ENCODE assay signal across 22 cellular contexts in genomic region chr17:14198575-14198974, GRCh38. TPM values are rescaled to one million over a fixed set of nuclear protein-coding genes. Genes with fewer than 3 reads are reported as not detected.
DNase-seq lines count a peak whose midpoint lies in the region; ATAC-seq and TF ChIP-seq lines count a peak whose summit lies in the region.
"Had no signal": no experiment of that assay in that cellular context is flagged by ENCODE, and none has a peak within 500 bp of the region (broad histone marks: within the 10 kb centered on the region; RNA-seq: fewer than 3 reads in every experiment).

No MANE protein-coding gene starts in this region.

- no peaks in the 10 kb centered on the region for H3K27me3 ChIP-seq in CD4-positive, alpha-beta memory T cell (ENCODE audit: insufficient read depth, low read length)
- H3K27me3 ChIP-seq in naive thymus-derived CD4-positive, alpha-beta T cell (ENCODE audit: control insufficient read depth in 2 of 2, insufficient read depth in 2 of 2, low read length in 2 of 2) = no peaks in the 10 kb centered on the region
- H3K27me3 ChIP-seq in colonic mucosa = no peaks in the 10 kb centered on the region
- H3K27me3 ChIP-seq: BLaER1, heart left ventricle, suprapubic skin had no signal

- H3K36me3 ChIP-seq in CD4-positive, alpha-beta memory T cell (ENCODE audit: insufficient read depth, low read length) = no peaks in the 10 kb centered on the region
- no peaks in the 10 kb centered on the region for H3K36me3 ChIP-seq in naive thymus-derived CD4-positive, alpha-beta T cell (ENCODE audit: control insufficient read depth in 2 of 3, insufficient read depth in 3 of 3, low read length in 3 of 3)
- no peaks in the 10 kb centered on the region for H3K36me3 ChIP-seq in colonic mucosa

- intact Hi-C loops in activated CD4-positive, alpha-beta T cell treated with anti-CD3 and anti-CD28 coated beads for 36 hours (cut with DNase I, micrococcal nuclease) = loop anchor here in 1 of 2 experiments (5.0 kb wide), 2 partner anchors 81 to 131 kb away; partner anchors contain the start of gene COX10
- intact Hi-C loops in CD4-positive, alpha-beta memory T cell (cut with micrococcal nuclease) = no loop called here
- intact Hi-C loops in naive thymus-derived CD4-positive, alpha-beta T cell (cut with micrococcal nuclease) = no loop called here
- intact Hi-C loops in colonic mucosa (cut with DNase I) = no loop called here

- peak overlapping the region; percentile 48 for H3K27ac Mint-ChIP-seq in activated CD4-positive, alpha-beta T cell treated with anti-CD3 and anti-CD28 coated beads for 36 hours
- H3K27ac Mint-ChIP-seq in CD4-positive, alpha-beta memory T cell = peak overlapping the region; percentile 87 to 96 (median 92)
- peak overlapping the region; percentile 58 for H3K27ac Mint-ChIP-seq in activated T-helper 17 cell treated with anti-CD3 and anti-CD28 coated beads, Interleukin-2, amount 50 U/mL, for 72 hours
- H3K27ac Mint-ChIP-seq in naive thymus-derived CD4-positive, alpha-beta T cell = peak overlapping the region; percentile 86 to 99 (median 96)

- H3K36me3 Mint-ChIP-seq in activated CD4-positive, alpha-beta T cell treated with anti-CD3 and anti-CD28 coated beads for 36 hours (ENCODE audit: low read depth) = peaks cover 37% of the 10 kb centered on the region
- H3K36me3 Mint-ChIP-seq in CD4-positive, alpha-beta memory T cell = no peaks in the 10 kb centered on the region
- H3K36me3 Mint-ChIP-seq in activated T-helper 17 cell treated with anti-CD3 and anti-CD28 coated beads, Interleukin-2, amount 50 U/mL, for 72 hours (ENCODE audit: low read depth) = peaks cover 10% of the 10 kb centered on the region
- H3K36me3 Mint-ChIP-seq in naive thymus-derived CD4-positive, alpha-beta T cell = peaks cover 0 to 45% (median 0%) of the 10 kb centered on the region in 5 donors

- no peaks in the 10 kb centered on the region for H3K9me3 Mint-ChIP-seq in activated CD4-positive, alpha-beta T cell treated with anti-CD3 and anti-CD28 coated beads for 36 hours (ENCODE audit: low read depth)
- peaks cover 0 to 2% (median 0%) of the 10 kb centered on the region in 8 donors for H3K9me3 Mint-ChIP-seq in CD4-positive, alpha-beta memory T cell
- no peaks in the 10 kb centered on the region for H3K9me3 Mint-ChIP-seq in activated T-helper 17 cell treated with anti-CD3 and anti-CD28 coated beads, Interleukin-2, amount 50 U/mL, for 72 hours
- H3K9me3 Mint-ChIP-seq in naive thymus-derived CD4-positive, alpha-beta T cell = no peaks in the 10 kb centered on the region

- no peak for ATAC-seq in activated CD4-positive, alpha-beta T cell treated with anti-CD3 and anti-CD28 coated beads for 36 hours
- ATAC-seq in activated T-helper 17 cell treated with anti-CD3 and anti-CD28 coated beads, Interleukin-2, amount 50 U/mL, for 72 hours (replicated peaks) = no peak
- ATAC-seq in naive thymus-derived CD4-positive, alpha-beta T cell = no peak
- ATAC-seq: PC-3 had no signal

- POLR2A ChIA-PET in activated CD4-positive, alpha-beta T cell treated with anti-CD3 and anti-CD28 coated beads for 36 hours (lab: Charles Lee) = interaction anchor here (0.6 to 0.7 kb wide), 2 partner anchors 8 to 135 kb away, joined by 4 read pairs; no protein-coding TSS in a partner anchor
- POLR2A ChIA-PET in CD4-positive, alpha-beta memory T cell (lab: Charles Lee; ENCODE audit: partially characterized antibody) = interaction anchor here (1.1 to 8.0 kb wide), 4 partner anchors 10 to 129 kb away, joined by 3 to 144 read pairs (median 4); partner anchors contain the start of genes COX10 and HS3ST3B1
- POLR2A ChIA-PET in naive thymus-derived CD4-positive, alpha-beta T cell (lab: Charles Lee) = interaction anchor here (0.6 to 5.8 kb wide), 2 partner anchors 44 to 103 kb away, joined by 3 to 69 read pairs; partner anchors contain the start of gene HS3ST3B1

- no peak overlapping the region for H3K4me3 Mint-ChIP-seq in activated CD4-positive, alpha-beta T cell treated with anti-CD3 and anti-CD28 coated beads for 36 hours
- H3K4me3 Mint-ChIP-seq in CD4-positive, alpha-beta memory T cell = peak overlapping the region; percentile 14 to 91 (median 77)
- H3K4me3 Mint-ChIP-seq in activated T-helper 17 cell treated with anti-CD3 and anti-CD28 coated beads, Interleukin-2, amount 50 U/mL, for 72 hours = peak overlapping the region; percentile 62
- peak overlapping the region; percentile 54 to 82 (median 73) for H3K4me3 Mint-ChIP-seq in naive thymus-derived CD4-positive, alpha-beta T cell

- H3K27me3 Mint-ChIP-seq in activated CD4-positive, alpha-beta T cell treated with anti-CD3 and anti-CD28 coated beads for 36 hours = no peaks in the 10 kb centered on the region
- H3K27me3 Mint-ChIP-seq in CD4-positive, alpha-beta memory T cell = no peaks in the 10 kb centered on the region
- H3K27me3 Mint-ChIP-seq in activated T-helper 17 cell treated with anti-CD3 and anti-CD28 coated beads, Interleukin-2, amount 50 U/mL, for 72 hours = no peaks in the 10 kb centered on the region
- no peaks in the 10 kb centered on the region for H3K27me3 Mint-ChIP-seq in naive thymus-derived CD4-positive, alpha-beta T cell

- CTCF ChIA-PET in activated CD4-positive, alpha-beta T cell treated with anti-CD3 and anti-CD28 coated beads for 36 hours (lab: Charles Lee) = interaction anchor here (0.7 to 1.1 kb wide), 3 partner anchors 13 to 136 kb away, joined by 4 read pairs; no protein-coding TSS in a partner anchor
- CTCF ChIA-PET in CD4-positive, alpha-beta memory T cell (lab: Charles Lee; ENCODE audit: partially characterized antibody) = interaction anchor here (1.1 to 7.9 kb wide), 6 partner anchors 8 to 600 kb away, joined by 3 to 59 read pairs (median 5); partner anchors contain the start of gene HS3ST3B1
- CTCF ChIA-PET in naive thymus-derived CD4-positive, alpha-beta T cell (lab: Charles Lee) = interaction anchor here (0.7 to 0.9 kb wide), 2 partner anchors 73 to 102 kb away, joined by 4 to 5 read pairs; partner anchors contain the start of gene HS3ST3B1

- H3K4me3 ChIP-seq in CD4-positive, alpha-beta memory T cell (ENCODE audit: low read length in 2 of 2) = peak overlapping the region in 1 of 2 donors; percentile 12
- no peak overlapping the region for H3K4me3 ChIP-seq in naive thymus-derived CD4-positive, alpha-beta T cell (ENCODE audit: low read length)
- no peak overlapping the region for H3K4me3 ChIP-seq in colonic mucosa
- H3K4me3 ChIP-seq: BLaER1, heart left ventricle, suprapubic skin had no signal

- DNase-seq in activated CD4-positive, alpha-beta T cell treated with anti-CD3 and anti-CD28 coated beads for 36 hours = no peak
- DNase-seq in activated CD4-positive, alpha-beta T cell treated with anti-CD3 and anti-CD28 coated beads for 4 hours = no peak
- DNase-seq in CD4-positive, alpha-beta memory T cell = no peak
- DNase-seq in naive thymus-derived CD4-positive, alpha-beta T cell = no peak
- no peak for DNase-seq in colonic mucosa
- no peak for DNase-seq in cerebellar cortex (ENCODE audit: low spot score)
- DNase-seq in DMS53 (lab: John Stamatoyannopoulos, UW) = no peak
- DNase-seq: activated gamma-delta T cell treated with Interleukin-2 at 50 U/mL for 16 hours; MV-4-11; NCI-H1694 treated with DMSO at 0.1 percent for 48 hours; NCI-H226; nucleus accumbens; PC-3; SIG-M5; stimulated activated CD4-positive, alpha-beta T cell treated with anti-CD3 and anti-CD28 coated beads, Interleukin-12 subunit alpha, Interleukin-12 subunit beta, amount 100 ng/mL, for 4 hours had no signal

- no peak overlapping the region for H3K9ac ChIP-seq in colonic mucosa (ENCODE audit: low read depth in 2 of 2, low read length in 2 of 2)
- H3K9ac ChIP-seq: BLaER1 had no signal

- TF ChIP-seq CTCF in colonic mucosa (IDR thresholded peaks at IDR 0.05) = no peak

- H3K27ac ChIP-seq in CD4-positive, alpha-beta memory T cell (ENCODE audit: low read depth, low read length) = peak overlapping the region; percentile 35
- peak overlapping the region; percentile 71 for H3K27ac ChIP-seq in naive thymus-derived CD4-positive, alpha-beta T cell (ENCODE audit: low read depth, low read length)
- H3K27ac ChIP-seq in colonic mucosa = no peak overlapping the region
- H3K27ac ChIP-seq: BLaER1, suprapubic skin had no signal

- peaks cover 100% of the 10 kb centered on the region for H3K4me1 ChIP-seq in CD4-positive, alpha-beta memory T cell (ENCODE audit: insufficient read depth, low read length)
- peaks cover 91 to 92% of the 10 kb centered on the region in 2 donors for H3K4me1 ChIP-seq in naive thymus-derived CD4-positive, alpha-beta T cell (ENCODE audit: control insufficient read depth in 2 of 2, insufficient read depth in 2 of 2, low read length in 2 of 2)
- H3K4me1 ChIP-seq in colonic mucosa = no peaks in the 10 kb centered on the region

- no peaks in the 10 kb centered on the region for H3K9me3 ChIP-seq in CD4-positive, alpha-beta memory T cell (ENCODE audit: control insufficient read depth in 1 of 2, low read length in 2 of 2)
- H3K9me3 ChIP-seq in naive thymus-derived CD4-positive, alpha-beta T cell (ENCODE audit: control insufficient read depth in 2 of 3, low read length in 3 of 3) = no peaks in the 10 kb centered on the region
- H3K9me3 ChIP-seq in colonic mucosa = no peaks in the 10 kb centered on the region
- H3K9me3 ChIP-seq: BLaER1, heart left ventricle, suprapubic skin had no signal

- H3K4me1 Mint-ChIP-seq in activated CD4-positive, alpha-beta T cell treated with anti-CD3 and anti-CD28 coated beads for 36 hours = peaks cover 91% of the 10 kb centered on the region
- H3K4me1 Mint-ChIP-seq in CD4-positive, alpha-beta memory T cell = peaks cover 80 to 96% (median 89%) of the 10 kb centered on the region in 4 donors
- H3K4me1 Mint-ChIP-seq in activated T-helper 17 cell treated with anti-CD3 and anti-CD28 coated beads, Interleukin-2, amount 50 U/mL, for 72 hours = peaks cover 73% of the 10 kb centered on the region
- H3K4me1 Mint-ChIP-seq in naive thymus-derived CD4-positive, alpha-beta T cell = peaks cover 75 to 96% (median 91%) of the 10 kb centered on the region in 7 donors

RNA-seq across cellular contexts. Expression of gene CDRT15, which starts 38.1 kb away (rescaled TPM):
- total RNA-seq in activated CD4-positive, alpha-beta T cell treated with anti-CD3 and anti-CD28 coated beads for 36 hours = not detected
- not detected for total RNA-seq in CD4-positive, alpha-beta memory T cell
- not detected for polyA plus RNA-seq in CD4-positive, alpha-beta memory T cell
- not detected for total RNA-seq in activated T-helper 17 cell treated with anti-CD3 and anti-CD28 coated beads, Interleukin-2, amount 50 U/mL, for 72 hours
- not detected for total RNA-seq in naive thymus-derived CD4-positive, alpha-beta T cell
- under 1 TPM in 1 of 2 donors, not detected in 1; 0.98 TPM for polyA plus RNA-seq in naive thymus-derived CD4-positive, alpha-beta T cell
- not detected for total RNA-seq in colonic mucosa
- total RNA-seq: A673; heart left ventricle; liver; PC-3; suprapubic skin; T-helper 1 cell treated with Interleukin-12 subunit alpha and Interleukin-12 subunit beta and Interleukin-4 antibody, amounts not matched to agents 30 ng/mL and 1 ng/mL, for 36 hours had no signal
- polyA plus RNA-seq: heart left ventricle had no signal
